Comparison of ENCODE assay signal across 18 cellular contexts in genomic region chr12:5466521-5466960, GRCh38. TPM values are rescaled to one million over a fixed set of nuclear protein-coding genes. Genes with fewer than 3 reads are reported as not detected.
"Had no signal": no experiment of that assay in that cellular context is flagged by ENCODE, and none has a peak within 500 bp of the region (broad histone marks: within the 10 kb centered on the region; RNA-seq: fewer than 3 reads in every experiment).

No MANE protein-coding gene starts in this region.

- H3K4me1 ChIP-seq: neural progenitor cell, psoas muscle, right lobe of liver, spleen had no signal

- H3K9ac ChIP-seq: neural progenitor cell had no signal

- H3K4me3 ChIP-seq: lung, neural progenitor cell, psoas muscle, right lobe of liver, spleen had no signal

- H3K27me3 ChIP-seq: brain microvascular endothelial cell, neural progenitor cell, right lobe of liver had no signal

- H3K36me3 Mint-ChIP-seq: activated naive CD8-positive, alpha-beta T cell treated with anti-CD3 and anti-CD28 coated beads for 36 hours; naive B cell; neural progenitor cell had no signal

- H3K36me3 ChIP-seq: brain microvascular endothelial cell, neural progenitor cell, right lobe of liver, spleen had no signal

- H3K4me1 Mint-ChIP-seq: activated CD4-positive, alpha-beta T cell treated with anti-CD3 and anti-CD28 coated beads, Interleukin-2, amount 10 ng/mL, durations not matched to agents 24 days and 14 days; activated naive CD8-positive, alpha-beta T cell treated with anti-CD3 and anti-CD28 coated beads for 36 hours; naive B cell; stimulated activated naive CD8-positive, alpha-beta T cell treated with anti-CD3 and anti-CD28 coated beads, Interleukin-15, amount 100 ng/mL, for 72 hours had no signal

- H3K27ac Mint-ChIP-seq: activated CD4-positive, alpha-beta T cell treated with anti-CD3 and anti-CD28 coated beads, Interleukin-2, amount 10 ng/mL, durations not matched to agents 24 days and 14 days; activated naive CD8-positive, alpha-beta T cell treated with anti-CD3 and anti-CD28 coated beads for 36 hours; activated T-cell treated with anti-CD3 and anti-CD28 coated beads, Interleukin-2, amount 50 U/mL, for 72 hours; naive B cell; neural progenitor cell; stimulated activated naive CD8-positive, alpha-beta T cell treated with anti-CD3 and anti-CD28 coated beads, Interleukin-15, amount 100 ng/mL, for 72 hours had no signal

- H3K9me3 Mint-ChIP-seq: activated CD4-positive, alpha-beta T cell treated with anti-CD3 and anti-CD28 coated beads, Interleukin-2, amount 10 ng/mL, durations not matched to agents 24 days and 14 days; activated T-cell treated with anti-CD3 and anti-CD28 coated beads, Interleukin-2, amount 50 U/mL, for 72 hours; naive B cell; neural progenitor cell; stimulated activated naive CD8-positive, alpha-beta T cell treated with anti-CD3 and anti-CD28 coated beads, Interleukin-15, amount 100 ng/mL, for 72 hours had no signal

- H3K4me2 ChIP-seq: neural progenitor cell had no signal

- H3K4me3 Mint-ChIP-seq: activated CD4-positive, alpha-beta T cell treated with anti-CD3 and anti-CD28 coated beads, Interleukin-2, amount 10 ng/mL, durations not matched to agents 24 days and 14 days; activated naive CD8-positive, alpha-beta T cell treated with anti-CD3 and anti-CD28 coated beads for 36 hours; activated T-cell treated with anti-CD3 and anti-CD28 coated beads, Interleukin-2, amount 50 U/mL, for 72 hours; naive B cell; neural progenitor cell; stimulated activated naive CD8-positive, alpha-beta T cell treated with anti-CD3 and anti-CD28 coated beads, Interleukin-15, amount 100 ng/mL, for 72 hours had no signal

- H3K27ac ChIP-seq: brain microvascular endothelial cell, neural progenitor cell, psoas muscle, right lobe of liver had no signal

- H3K9me3 ChIP-seq: psoas muscle, right lobe of liver, spleen had no signal

- DNase-seq: activated CD4-positive, alpha-beta T cell treated with anti-CD3 and anti-CD28 coated beads, Interleukin-2, amount 10 ng/mL, durations not matched to agents 24 days and 14 days; activated CD4-positive, CD25-positive, alpha-beta regulatory T cell; activated CD8-positive, alpha-beta memory T cell treated with anti-CD3 and anti-CD28 coated beads, Interleukin-2, amount 50 U/mL, for 48 hours; activated gamma-delta T cell treated with Interleukin-2 at 50 U/mL for 16 hours; activated naive CD8-positive, alpha-beta T cell treated with anti-CD3 and anti-CD28 coated beads for 36 hours; activated T-cell treated with anti-CD3 and anti-CD28 coated beads, Interleukin-2, amount 50 U/mL, for 72 hours; brain microvascular endothelial cell; erythroblast; glutamatergic neuron; left cardiac atrium; naive B cell; psoas muscle; right lobe of liver; spleen; stimulated activated naive CD8-positive, alpha-beta T cell treated with anti-CD3 and anti-CD28 coated beads, Interleukin-15, amount 100 ng/mL, for 72 hours; T-helper 2 cell had no signal

- H2AFZ ChIP-seq: neural progenitor cell had no signal

- ATAC-seq: activated T-cell treated with anti-CD3 and anti-CD28 coated beads, Interleukin-2, amount 50 U/mL, for 72 hours; left cardiac atrium; psoas muscle; stimulated activated naive CD8-positive, alpha-beta T cell treated with anti-CD3 and anti-CD28 coated beads, Interleukin-15, amount 100 ng/mL, for 72 hours had no signal

RNA-seq across cellular contexts. Expression of gene NTF3, which starts 34.6 kb away (rescaled TPM):
- total RNA-seq: activated CD4-positive, alpha-beta T cell treated with anti-CD3 and anti-CD28 coated beads, Interleukin-2, amount 10 ng/mL, durations not matched to agents 24 days and 14 days; activated naive CD8-positive, alpha-beta T cell treated with anti-CD3 and anti-CD28 coated beads for 36 hours; activated T-cell treated with anti-CD3 and anti-CD28 coated beads, Interleukin-2, amount 50 U/mL, for 72 hours had no signal
